In genomic region chr7:98463837-98464557, GRCh38 we compare ENCODE assay signal across 28 cellular contexts.
DNase-seq lines count a peak whose midpoint lies in the region; ATAC-seq, FAIRE-seq and TF ChIP-seq lines count a peak whose summit lies in the region.
"Had no signal": no experiment of that assay in that cellular context is flagged by ENCODE, and none has a peak within 500 bp of the region (broad histone marks: within the 10 kb centered on the region; RNA-seq: fewer than 3 reads in every experiment).

No MANE protein-coding gene starts in this region.

- POLR2A ChIA-PET in K562 (lab: Yijun Ruan, JAX) (no interaction called here), H1 (lab: Charles Lee; ENCODE audit: partially characterized antibody) (interaction anchor here (1.3 kb wide), 1 partner anchor 153 kb away, joined by 3 read pairs; the partner anchor contains the start of gene NPTX2)

- H3K4me3 ChIP-seq in K562 = no peak overlapping the region
- no peak overlapping the region for H3K4me3 ChIP-seq in H1 (ENCODE audit: extremely low read depth in 1 of 4, insufficient read depth in 2 of 4, low read depth in 3 of 4, low read length in 4 of 4)
- H3K4me3 ChIP-seq: BLaER1, GM12878 had no signal

- H2BK12ac ChIP-seq in H1 (ENCODE audit: low read depth, low read length) = no peak overlapping the region

- no peak overlapping the region for H2AK5ac ChIP-seq in H1 (ENCODE audit: low read depth, low read length)

- DNase-seq in K562 (ENCODE audit: extremely low read depth in 1 of 4, low spot score in 3 of 4) (no peak), H1 (ENCODE audit: low read depth in 1 of 2, low spot score in 2 of 2) (no peak), middle frontal gyrus (ENCODE audit: extremely low spot score, low spot score) (peak; percentile 8), superior temporal gyrus (ENCODE audit: extremely low spot score) (peak; percentile 24), NCI-H2196 (lab: John Stamatoyannopoulos, UW; ENCODE audit: unreplicated experiment) (no peak), D341Med (ENCODE audit: low spot score) (no peak)
- no peak for DNase-seq in stimulated activated CD4-positive, alpha-beta T cell treated with anti-CD3 and anti-CD28 coated beads, Interleukin-15, amount 100 ng/mL, for 24 hours
- DNase-seq: 8988T; ACHN; BE2C; Caco-2; Calu3; CD4-positive, alpha-beta T cell; CD8-positive, alpha-beta T cell; DMS 273 treated with DMSO at 0.1 percent for 48 hours; DMS153; DMS53; DMS79; DND-41; EL; GDM1 had no signal

- CTCF ChIA-PET in K562 (lab: Yijun Ruan, JAX; ENCODE audit: low intra/inter-chr PET ratio) (no interaction called here), H1 (lab: Charles Lee; ENCODE audit: partially characterized antibody) (interaction anchor here (0.6 to 1.6 kb wide), 8 partner anchors 9 to 314 kb away, joined by 3 to 4 read pairs (median 3); no protein-coding TSS in a partner anchor)

- in situ Hi-C loops in K562 (cut with MboI) = no loop called here

- TF ChIP-seq EP300 in K562 (IDR thresholded peaks at IDR 0.05; ENCODE audit: low read length) (no peak), H1 (IDR thresholded peaks at IDR 0.05; ENCODE audit: borderline replicate concordance in 1 of 2, low read depth in 2 of 2, low read length in 2 of 2) (no peak)

- H2BK5ac ChIP-seq in H1 (ENCODE audit: low read depth, low read length) = no peak overlapping the region

- H3K27ac ChIP-seq in K562 (ENCODE audit: extremely low read depth, low read depth, low read length) = no peak overlapping the region
- H3K27ac ChIP-seq in H1 (ENCODE audit: low read depth, low read length) = no peak overlapping the region
- H3K27ac ChIP-seq: BLaER1, C4-2B had no signal

- no peak overlapping the region for H2BK15ac ChIP-seq in H1 (ENCODE audit: low read length)

- no peaks in the 10 kb centered on the region for H3K23me2 ChIP-seq in H1 (ENCODE audit: low read depth, low read length)

- no peaks in the 10 kb centered on the region for H3K79me1 ChIP-seq in H1 (ENCODE audit: low read depth, low read length)

- H4K20me1 ChIP-seq in K562 (replicated peaks; ENCODE audit: control insufficient read depth, insufficient read depth, low read length) (no peaks in the 10 kb centered on the region), H1 (replicated peaks in 1 of 2; ENCODE audit: control insufficient read depth in 1 of 2, insufficient read depth in 2 of 2, low read length in 2 of 2) (no peaks in the 10 kb centered on the region)
- H4K20me1 ChIP-seq: BLaER1 had no signal

- no peak overlapping the region for H4K91ac ChIP-seq in H1 (replicated peaks; ENCODE audit: insufficient read length, low read length)

- intact Hi-C loops in K562 (cut with micrococcal nuclease) = no loop called here

- no peak overlapping the region for H4K5ac ChIP-seq in H1 (ENCODE audit: insufficient read length, low read depth, low read length)

- H3K18ac ChIP-seq in H1 (ENCODE audit: extremely low read depth, low read length) = no peak overlapping the region

- H3K36me3 ChIP-seq in K562 (ENCODE audit: control insufficient read depth, insufficient read depth, low read length) = no peaks in the 10 kb centered on the region
- H3K36me3 ChIP-seq in H1 (ENCODE audit: control insufficient read depth in 2 of 4, insufficient read depth in 4 of 4, low read length in 3 of 4) = no peaks in the 10 kb centered on the region
- H3K36me3 ChIP-seq: BE2C, BLaER1 had no signal

- H3K9me1 ChIP-seq in K562 (ENCODE audit: control insufficient read depth, insufficient read depth, low read length) = no peaks in the 10 kb centered on the region

- H3K27me3 ChIP-seq in K562 (ENCODE audit: control insufficient read depth in 2 of 2, insufficient read depth in 2 of 2, low read length in 2 of 2) = peaks cover 11 to 35% of the 10 kb centered on the region in 2 experiments; a peak in 2 of 5 replicates
- peaks cover 0 to under 1% (median under 1%) of the 10 kb centered on the region in 4 experiments; a peak in 3 of 7 replicates for H3K27me3 ChIP-seq in H1 (replicated peaks in 1 of 4; ENCODE audit: control insufficient read depth in 3 of 4, extremely low read depth in 1 of 4, insufficient read depth in 3 of 4, low read length in 3 of 4)
- H3K27me3 ChIP-seq: BE2C, BLaER1 had no signal

- H3K4ac ChIP-seq in H1 (replicated peaks; ENCODE audit: insufficient read length, low read depth, low read length) = no peak overlapping the region

- H2AFZ ChIP-seq in K562 (ENCODE audit: low read depth, low read length) = no peak overlapping the region
- H2AFZ ChIP-seq in H1 (ENCODE audit: low read length) = no peak overlapping the region

- H3K9me3 ChIP-seq in K562 (replicated peaks; ENCODE audit: control insufficient read depth, insufficient read depth, low read depth, low read length) (no peaks in the 10 kb centered on the region), H1 (ENCODE audit: insufficient read depth in 2 of 2, low read depth in 1 of 2, low read length in 1 of 2) (peaks cover 7% of the 10 kb centered on the region in 2 experiments; a peak in 1 of 4 replicates)
- H3K9me3 ChIP-seq: BE2C, BLaER1 had no signal

- ATAC-seq in K562 (no peak), esophagus mucosa (no peak)
- ATAC-seq: CD8-positive, alpha-beta T cell; GM12878 had no signal

- H3K9ac ChIP-seq in K562 (ENCODE audit: insufficient read depth in 1 of 2, low read depth in 2 of 2, low read length in 2 of 2) (no peak overlapping the region), H1 (replicated peaks in 1 of 4; ENCODE audit: extremely low read depth in 1 of 4, low read depth in 3 of 4, low read length in 3 of 4) (no peak overlapping the region)
- H3K9ac ChIP-seq: BLaER1 had no signal

- no TSS peak for BruUV-seq in K562 (replicated peaks; lab: Mats Ljungman, UMichigan)

- H3K4me2 ChIP-seq in K562 (ENCODE audit: insufficient read depth, low read length) (no peak overlapping the region), H1 (ENCODE audit: insufficient read depth in 1 of 2, low read depth in 2 of 2, low read length in 2 of 2) (no peak overlapping the region)
- H3K4me2 ChIP-seq: BLaER1 had no signal

- 2% methylated on average over 9 of the region's 9 CpGs for WGBS in K562 (ENCODE audit: insufficient coverage, low coverage, missing lambda C conversion rate)
- WGBS in H1 (ENCODE audit: extremely low coverage in 1 of 2, insufficient coverage in 1 of 2, insufficient read length in 1 of 2, insufficient replicate concordance in 2 of 2, low coverage in 1 of 2, low lambda C conversion rate in 2 of 2, missing lambda C conversion rate in 1 of 2), 2 experiments = 70% methylated on average over 9 of the region's 9 CpGs; no CpG with 5 or more reads in 1 of the 2 experiments

- H3K56ac ChIP-seq in H1 (replicated peaks; ENCODE audit: insufficient read length, low read depth, low read length) = no peak overlapping the region

- TF ChIP-seq CTCF in K562 (IDR thresholded peaks at IDR 0.05 in 2 of 3, conservative IDR thresholded peaks at IDR 0.05 in 1 of 3; ENCODE audit: insufficient read depth in 2 of 3, low read depth in 1 of 3, low read length in 3 of 3) = no peak
- TF ChIP-seq CTCF in H1 (IDR thresholded peaks at IDR 0.05; ENCODE audit: control extremely low read depth in 1 of 3, insufficient read depth in 1 of 3, low read depth in 1 of 3, low read length in 3 of 3) = no peak

- H3K79me2 ChIP-seq in K562 (ENCODE audit: control insufficient read depth, insufficient read depth, low read length) = no peaks in the 10 kb centered on the region
- H3K79me2 ChIP-seq in H1 (ENCODE audit: control insufficient read depth in 1 of 2, insufficient read depth in 2 of 2, low read length in 2 of 2) = no peaks in the 10 kb centered on the region

- no peak overlapping the region; the same call in 1 of the 2 replicates for H4K8ac ChIP-seq in H1 (ENCODE audit: extremely low read depth, insufficient read depth, low read length)

- no peak overlapping the region for H2BK20ac ChIP-seq in H1 (ENCODE audit: low read length)

- H3K14ac ChIP-seq in H1 (ENCODE audit: insufficient read length) = no peak overlapping the region

- no peak for FAIRE-seq in K562 (lab: Jason Lieb, UNC)
- no peak for FAIRE-seq in H1 (lab: Jason Lieb, UNC)
- FAIRE-seq: A204.1, GM12878, GM12892, GM18507 had no signal

- no peak for TF ChIP-seq RAD21 in K562 (CRISPR knock-in tag; conservative IDR thresholded peaks at IDR 0.05 in 1 of 2, IDR thresholded peaks at IDR 0.05 in 1 of 2)
- TF ChIP-seq RAD21 in H1 (IDR thresholded peaks at IDR 0.05 in 1 of 2, conservative IDR thresholded peaks at IDR 0.05 in 1 of 2; ENCODE audit: low read depth in 2 of 2, low read length in 2 of 2) = no peak

- H2BK120ac ChIP-seq in H1 (replicated peaks; ENCODE audit: low read depth, low read length) = no peak overlapping the region

- TF ChIP-seq POLR2A in K562 (conservative IDR thresholded peaks at IDR 0.05) (no peak), H1 (IDR thresholded peaks at IDR 0.05; ENCODE audit: control extremely low read depth in 1 of 2, low read depth in 2 of 2, low read length in 2 of 2) (no peak)

- no peak overlapping the region for H3K23ac ChIP-seq in H1 (ENCODE audit: insufficient read length)

- H3K4me1 ChIP-seq in K562 (replicated peaks in 1 of 2; ENCODE audit: control insufficient read depth in 2 of 2, insufficient read depth in 2 of 2, low read length in 2 of 2) (no peaks in the 10 kb centered on the region), H1 (replicated peaks in 1 of 4; ENCODE audit: control insufficient read depth in 3 of 4, insufficient read depth in 4 of 4, low read length in 3 of 4) (peaks cover 0 to 3% (median 0%) of the 10 kb centered on the region in 4 experiments; a peak in 1 of 7 replicates)
- H3K4me1 ChIP-seq: BE2C, Caco-2 had no signal

TF ChIP-seq in K562, 482 proteins besides CTCF, POLR2A, EP300 and RAD21:
- TF ChIP-seq RBM25 (IDR thresholded peaks at IDR 0.05; ENCODE audit: low read depth, low read length, severe bottlenecking) (peak; percentile 48), SNIP1 (IDR thresholded peaks at IDR 0.05; ENCODE audit: low read depth) (no peak), ZNF551 (CRISPR knock-in tag; IDR thresholded peaks at IDR 0.05) (no peak), GABPA (tag; conservative IDR thresholded peaks at IDR 0.05; ENCODE audit: low read depth) (no peak), MAFK (IDR thresholded peaks at IDR 0.05; ENCODE audit: low read length) (no peak)

TF ChIP-seq in H1, 55 proteins besides CTCF, POLR2A, EP300 and RAD21:
- TF ChIP-seq KDM1A (IDR thresholded peaks at IDR 0.05; ENCODE audit: borderline replicate concordance, low read length) = peak; percentile 79; the same call in 1 of the 2 replicates
- no peak for TF ChIP-seq PHF8 (conservative IDR thresholded peaks at IDR 0.05; ENCODE audit: low read depth, low read length)
- no peak for TF ChIP-seq NRF1 (IDR thresholded peaks at IDR 0.05; ENCODE audit: low read depth, low read length)

Comparison
In these comparisons a context has a peak if more than half of its experiments do, and no peak if none do; other contexts are left out.
1. DNase-seq: peak in middle frontal gyrus (single experiment) and superior temporal gyrus (single experiment); none in K562 (0 of 4), H1 (0 of 2), stimulated activated CD4-positive, alpha-beta T cell treated with anti-CD3 and anti-CD28 coated beads, Interleukin-15, amount 100 ng/mL, for 24 hours (single experiment), NCI-H2196 (single experiment) and D341Med (single experiment).
2. Of the 49 proteins assayed by ChIP-seq in both K562 and H1: peak only in K562: none; only in H1: KDM1A; in both: none; in neither: 48.